18 cellular contexts compared by ENCODE assay signal in genomic region chr14:101219896-101220703, GRCh38.
A peak's percentile ranks its signal among the peaks of the same experiment; 100 is the strongest.
DNase-seq lines count a peak whose midpoint lies in the region; TF ChIP-seq lines count a peak whose summit lies in the region.
"Had no signal": no experiment of that assay in that cellular context is flagged by ENCODE, and none has a peak within 500 bp of the region (broad histone marks: within the 10 kb centered on the region; RNA-seq: fewer than 3 reads in every experiment).

No MANE protein-coding gene starts in this region.

- no peak overlapping the region for H4K91ac ChIP-seq in trophoblast cell (ENCODE audit: low read depth, low read length)

- H2AK5ac ChIP-seq in trophoblast cell (ENCODE audit: low read length), result no peak overlapping the region

- H3K27ac ChIP-seq in BLaER1 treated with 17β-estradiol and CSF1 and Interleukin-3, amounts not matched to agents 10 nM and 100 nM, result no peak overlapping the region
- H3K27ac ChIP-seq in trophoblast cell (ENCODE audit: low read depth, low read length) (no peak overlapping the region), spleen (no peak overlapping the region), prostate gland (no peak overlapping the region)
- H3K27ac ChIP-seq: SJSA1 had no signal

- H3K14ac ChIP-seq in trophoblast cell (ENCODE audit: low read length), result no peak overlapping the region

- no peak overlapping the region for H2BK12ac ChIP-seq in trophoblast cell (ENCODE audit: low read length)

- WGBS in trophoblast cell (ENCODE audit: extremely low coverage, insufficient coverage, insufficient read length), result no CpG with 5 or more reads among the region's 12 CpGs
- WGBS in spleen, 5 donors, result 78 to 91% (median 87%) methylated on average over 11 to 12 of the region's 12 CpGs
- 85% methylated on average over 12 of the region's 12 CpGs for WGBS in prostate gland

- H3K4me3 ChIP-seq in BLaER1 treated with 17β-estradiol and CSF1 and Interleukin-3, amounts not matched to agents 10 nM and 100 nM, result no peak overlapping the region
- H3K4me3 ChIP-seq in adipocyte (ENCODE audit: low read length), result no peak overlapping the region
- no peak overlapping the region for H3K4me3 ChIP-seq in trophoblast cell (ENCODE audit: low read depth, low read length)
- H3K4me3 ChIP-seq in spleen, result no peak overlapping the region
- no peak overlapping the region for H3K4me3 ChIP-seq in prostate gland
- H3K4me3 ChIP-seq: SJSA1 had no signal

- no peak overlapping the region for H2AFZ ChIP-seq in trophoblast cell (ENCODE audit: insufficient read depth, low read length, poor library complexity)

- no peaks in the 10 kb centered on the region for H3K27me3 ChIP-seq in BLaER1 treated with 17β-estradiol and CSF1 and Interleukin-3, amounts not matched to agents 10 nM and 100 nM
- H3K27me3 ChIP-seq in adipocyte (replicated peaks; ENCODE audit: control insufficient read depth, insufficient read depth, low read length) (peaks cover 17% of the 10 kb centered on the region), trophoblast cell (ENCODE audit: insufficient read depth, low read length) (no peaks in the 10 kb centered on the region), spleen (replicated peaks in 1 of 7) (peaks cover 0 to 2% (median 0%) of the 10 kb centered on the region in 7 donors), prostate gland (replicated peaks; ENCODE audit: insufficient read depth) (no peaks in the 10 kb centered on the region)
- H3K27me3 ChIP-seq: SJSA1 had no signal

- H3K9me3 ChIP-seq in BLaER1 treated with 17β-estradiol and CSF1 and Interleukin-3, amounts not matched to agents 10 nM and 100 nM (replicated peaks in 1 of 11), result peaks cover 0 to 15% (median 8%) of the 10 kb centered on the region in 11 experiments; a peak in 14 of 22 replicates
- H3K9me3 ChIP-seq in adipocyte (ENCODE audit: control insufficient read depth, low read length) (peaks cover 4% of the 10 kb centered on the region), trophoblast cell (ENCODE audit: insufficient read depth, low read depth, low read length) (peaks cover 4% of the 10 kb centered on the region), spleen (peaks cover 0 to 12% (median 0%) of the 10 kb centered on the region in 8 donors), prostate gland (no peaks in the 10 kb centered on the region)
- H3K9me3 ChIP-seq: SJSA1 had no signal

- no peak overlapping the region for H4K8ac ChIP-seq in trophoblast cell (ENCODE audit: low read depth, low read length)

- peak; percentile 50 for DNase-seq in adipocyte (ENCODE audit: low read depth)
- peak; percentile 38 for DNase-seq in iris pigment epithelial cell (ENCODE audit: low read depth)
- DNase-seq in trophoblast cell, result peak; percentile 77 to 85
- no peak for DNase-seq in spleen
- no peak for DNase-seq in prostate gland (ENCODE audit: low spot score)
- DNase-seq in activated naive CD4-positive, alpha-beta T cell treated with anti-CD3 and anti-CD28 coated beads, Interleukin-2, amount 50 U/mL, for 16 hours, result no peak
- no peak for DNase-seq in NCI-H526 treated with DMSO at 0.1 percent for 48 hours (lab: John Stamatoyannopoulos, UW)
- DNase-seq: activated CD8-positive, alpha-beta T cell treated with anti-CD3 and anti-CD28 coated beads for 36 hours; activated naive CD4-positive, alpha-beta T cell treated with Interleukin-2 at 50 U/mL for 16 hours; activated T-cell treated with anti-CD3 and anti-CD28 coated beads, Interleukin-2, amount 50 U/mL, for 4 hours; central memory CD4-positive, alpha-beta T cell; KBM-7; left colon; MM.1S; NCI-H1436; stimulated activated naive CD4-positive, alpha-beta T cell treated with Interleukin-2 at 50 U/mL for 16 hours had no signal

- no peaks in the 10 kb centered on the region for H3K36me3 ChIP-seq in BLaER1 treated with 17β-estradiol and CSF1 and Interleukin-3, amounts not matched to agents 10 nM and 100 nM
- H3K36me3 ChIP-seq in adipocyte (ENCODE audit: control insufficient read depth, insufficient read depth, low read length, severe bottlenecking) (no peaks in the 10 kb centered on the region), trophoblast cell (ENCODE audit: control insufficient read depth in 1 of 2, insufficient read depth in 2 of 2, low read length in 2 of 2) (no peaks in the 10 kb centered on the region), spleen (no peaks in the 10 kb centered on the region), prostate gland (no peaks in the 10 kb centered on the region)
- H3K36me3 ChIP-seq: SJSA1 had no signal

- peaks cover 0 to 44% (median 22%) of the 10 kb centered on the region in 10 experiments; a peak in 17 of 20 replicates for H3K4me1 ChIP-seq in BLaER1 treated with 17β-estradiol and CSF1 and Interleukin-3, amounts not matched to agents 10 nM and 100 nM
- H3K4me1 ChIP-seq in adipocyte (ENCODE audit: control insufficient read depth, insufficient read depth, low read length), result no peaks in the 10 kb centered on the region
- H3K4me1 ChIP-seq in trophoblast cell (ENCODE audit: control insufficient read depth in 1 of 2, insufficient read depth in 2 of 2, low read length in 2 of 2), result peaks cover 1 to 3% of the 10 kb centered on the region in 2 experiments
- no peaks in the 10 kb centered on the region for H3K4me1 ChIP-seq in spleen
- H3K4me1 ChIP-seq in prostate gland (replicated peaks), result no peaks in the 10 kb centered on the region
- H3K4me1 ChIP-seq: SJSA1 had no signal

- no peak overlapping the region for H3K23ac ChIP-seq in trophoblast cell (ENCODE audit: low read length)

- no peak for TF ChIP-seq CTCF in spleen (IDR thresholded peaks at IDR 0.05 in 8 of 11, conservative IDR thresholded peaks at IDR 0.05 in 3 of 11)
- no peak for TF ChIP-seq CTCF in prostate gland (IDR thresholded peaks at IDR 0.05)

- no peak overlapping the region for H2BK120ac ChIP-seq in trophoblast cell (ENCODE audit: insufficient read depth, low read length, poor library complexity)

- 0 out of 22 replicates have a peak overlapping the region, but pooled peaks of 1 of the 11 experiments have one; percentile 18 for H3K9ac ChIP-seq in BLaER1 treated with 17β-estradiol and CSF1 and Interleukin-3, amounts not matched to agents 10 nM and 100 nM
- H3K9ac ChIP-seq in adipocyte (ENCODE audit: low read length) (no peak overlapping the region), trophoblast cell (ENCODE audit: low read length) (no peak overlapping the region)

- H4K12ac ChIP-seq in trophoblast cell (ENCODE audit: low read depth, low read length), result no peak overlapping the region

- intact Hi-C loops in spleen (cut with DNase I; ENCODE audit: low total_unique reads), result no loop called here
- intact Hi-C loops in prostate gland (cut with DNase I), result no loop called here

- H4K20me1 ChIP-seq in BLaER1 treated with 17β-estradiol and CSF1 and Interleukin-3, amounts not matched to agents 10 nM and 100 nM, result no peaks in the 10 kb centered on the region

- H3K4me2 ChIP-seq in BLaER1 treated with 17β-estradiol and CSF1 and Interleukin-3, amounts not matched to agents 10 nM and 100 nM, result peak overlapping the region in 8 of 11 experiments; percentile 1 to 64 (median 40); a peak in 12 of 22 replicates
- H3K4me2 ChIP-seq in trophoblast cell (ENCODE audit: low read length), result no peak overlapping the region

- H2BK5ac ChIP-seq in trophoblast cell (ENCODE audit: low read depth, low read length, poor library complexity), result no peak overlapping the region

- no peaks in the 10 kb centered on the region for H3K79me2 ChIP-seq in trophoblast cell (ENCODE audit: control insufficient read depth, insufficient read depth, low read length, poor library complexity)

- no peak for TF ChIP-seq POLR2A in spleen (IDR thresholded peaks at IDR 0.05)
- no peak for TF ChIP-seq POLR2A in prostate gland (IDR thresholded peaks at IDR 0.05)

- H3K79me1 ChIP-seq in trophoblast cell (ENCODE audit: low read length), result no peaks in the 10 kb centered on the region

- no peak overlapping the region for H3K4ac ChIP-seq in trophoblast cell (ENCODE audit: low read depth, low read length)

- H3K18ac ChIP-seq in trophoblast cell (ENCODE audit: low read length), result no peak overlapping the region

Comparison
In these comparisons a context has a peak if more than half of its experiments do, and no peak if none do; other contexts are left out.
1. DNase-seq: peak in adipocyte (single experiment), iris pigment epithelial cell (single experiment) and trophoblast cell (2 of 2); none in spleen (single experiment), prostate gland (single experiment), activated naive CD4-positive, alpha-beta T cell treated with anti-CD3 and anti-CD28 coated beads, Interleukin-2, amount 50 U/mL, for 16 hours (single experiment) and NCI-H526 treated with DMSO at 0.1 percent for 48 hours (single experiment).